Comparison of ENCODE assay signal across 18 cellular contexts in the genomic region with DNA sequence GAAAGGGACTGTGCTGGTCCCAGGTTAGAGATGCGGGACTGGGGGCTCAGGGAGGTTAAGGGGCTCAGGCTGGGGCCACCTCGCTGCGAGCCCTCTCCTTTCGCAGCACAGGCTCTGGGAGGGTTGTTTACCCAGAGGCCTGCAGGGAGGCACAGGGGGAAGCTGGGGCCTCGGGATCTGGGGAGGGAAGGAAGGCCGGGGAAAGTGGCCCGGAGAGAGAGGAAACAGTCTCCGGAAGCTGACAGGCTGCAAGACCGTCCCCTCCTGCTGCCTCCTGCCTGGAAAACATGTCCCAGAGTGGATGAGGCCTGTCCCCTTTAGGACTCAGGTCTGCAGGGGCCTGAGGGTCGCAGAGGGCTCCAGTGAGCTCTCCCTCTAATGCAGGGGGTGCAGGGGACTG. TPM values are rescaled to one million over a fixed set of nuclear protein-coding genes. Genes with fewer than 3 reads are reported as not detected.
DNase-seq lines count a peak whose midpoint lies in the region; ATAC-seq, FAIRE-seq and TF ChIP-seq lines count a peak whose summit lies in the region.
"Had no signal": no experiment of that assay in that cellular context is flagged by ENCODE, and none has a peak within 500 bp of the region (broad histone marks: within the 10 kb centered on the region; RNA-seq: fewer than 3 reads in every experiment).

No MANE protein-coding gene starts in this region.

- CTCF ChIA-PET in endothelial cell of umbilical vein (lab: Charles Lee), result interaction anchor here (0.7 to 4.6 kb wide), 10 partner anchors 8 to 383 kb away, joined by 3 to 32 read pairs (median 4); partner anchors contain the start of gene MYO7A

- peak overlapping the region; percentile 48 for H2AFZ ChIP-seq in endothelial cell of umbilical vein (ENCODE audit: low read depth, low read length)

- H3K9ac ChIP-seq in endothelial cell of umbilical vein (replicated peaks; ENCODE audit: extremely low read depth, insufficient read depth, low read length), result no peak overlapping the region

- intact Hi-C loops in Right ventricle myocardium inferior (cut with DNase I) (no loop called here), cardiac septum (cut with DNase I) (no loop called here), endothelial cell of umbilical vein (cut with micrococcal nuclease) (no loop called here), lower lobe of right lung (cut with DNase I) (no loop called here), prostate gland (cut with DNase I) (no loop called here)

- dilution Hi-C loops in endothelial cell of umbilical vein (cut with MboI; ENCODE audit: extremely low pct_ligation_motif_present, low sequenced_read_pairs), result no loop called here

- no peak overlapping the region for H3K4me3 ChIP-seq in endothelial cell of umbilical vein (replicated peaks in 1 of 3; ENCODE audit: insufficient read depth in 1 of 3, low read depth in 1 of 3, low read length in 3 of 3)
- H3K4me3 ChIP-seq in lower lobe of right lung, result no peak overlapping the region
- H3K4me3 ChIP-seq in prostate gland, result no peak overlapping the region
- H3K4me3 ChIP-seq: MG63, Peyer's patch had no signal

- H3K36me3 ChIP-seq in endothelial cell of umbilical vein (ENCODE audit: control insufficient read depth in 2 of 2, extremely low read depth in 1 of 2, insufficient read depth in 2 of 2, low read length in 2 of 2) (no peaks in the 10 kb centered on the region), lower lobe of right lung (no peaks in the 10 kb centered on the region), prostate gland (no peaks in the 10 kb centered on the region)
- H3K36me3 ChIP-seq: MG63, Peyer's patch had no signal

- BruUV-seq in endothelial cell of umbilical vein (replicated peaks; lab: Mats Ljungman, UMichigan), result no TSS peak

- peak; percentile 84 for FAIRE-seq in endothelial cell of umbilical vein (lab: Jason Lieb, UNC)

- peak overlapping the region; percentile 4 for H3K4me2 ChIP-seq in endothelial cell of umbilical vein (ENCODE audit: insufficient read depth, low read length)

- DNase-seq in Right ventricle myocardium inferior (ENCODE audit: missing footprints), result peak; percentile 68
- DNase-seq in cardiac septum (ENCODE audit: low spot score), result no peak
- peak; percentile 38 for DNase-seq in endothelial cell of umbilical vein (ENCODE audit: low read depth, low spot score)
- DNase-seq in lower lobe of right lung, result peak; percentile 19
- no peak for DNase-seq in substantia nigra (lab: John Stamatoyannopoulos, UW)
- DNase-seq in immature natural killer cell, result no peak
- DNase-seq in prostate gland (ENCODE audit: low spot score), result no peak
- DNase-seq: CD8-positive, alpha-beta memory T cell; GOT3; MG63; NCI-H1092 treated with DMSO at 0.1 percent for 48 hours; NCI-H1694; NCI-H446; NCI-H748 treated with DMSO at 0.1 percent for 48 hours; Peyer's patch; SHP77 treated with DMSO at 0.1 percent for 48 hours had no signal

- H3K4me3 Mint-ChIP-seq in immature natural killer cell, result no peak overlapping the region
- H3K4me3 Mint-ChIP-seq: CD8-positive, alpha-beta memory T cell had no signal

- no peaks in the 10 kb centered on the region for H3K79me2 ChIP-seq in endothelial cell of umbilical vein (ENCODE audit: control insufficient read depth, insufficient read depth, low read length)

- WGBS in prostate gland, result 78% methylated on average over 10 of the region's 10 CpGs

- TF ChIP-seq POLR2A in endothelial cell of umbilical vein (IDR thresholded peaks at IDR 0.05; ENCODE audit: low read depth, low read length), result no peak
- TF ChIP-seq POLR2A in prostate gland (IDR thresholded peaks at IDR 0.05), result no peak

- peaks cover 0 to 2% (median 0%) of the 10 kb centered on the region in 3 donors for H3K36me3 Mint-ChIP-seq in immature natural killer cell
- H3K36me3 Mint-ChIP-seq: CD8-positive, alpha-beta memory T cell had no signal

- H3K4me1 ChIP-seq in endothelial cell of umbilical vein (ENCODE audit: control insufficient read depth, extremely low read depth, insufficient read depth, low read length), result peaks cover 9% of the 10 kb centered on the region
- no peaks in the 10 kb centered on the region for H3K4me1 ChIP-seq in lower lobe of right lung
- no peaks in the 10 kb centered on the region for H3K4me1 ChIP-seq in prostate gland (replicated peaks)
- H3K4me1 ChIP-seq: Peyer's patch had no signal

- H3K9me1 ChIP-seq in endothelial cell of umbilical vein (replicated peaks; ENCODE audit: control insufficient read depth, extremely low read depth, insufficient read depth, low read length), result no peaks in the 10 kb centered on the region

- ATAC-seq in Right ventricle myocardium inferior (no peak), lower lobe of right lung (no peak), HG03196 (IDR thresholded peaks at IDR 0.05; ENCODE audit: unreplicated experiment) (no peak)

- no peaks in the 10 kb centered on the region for H4K20me1 ChIP-seq in endothelial cell of umbilical vein (replicated peaks; ENCODE audit: control insufficient read depth, extremely low read depth, insufficient read depth, low read length)

- H3K9me3 ChIP-seq in endothelial cell of umbilical vein (replicated peaks; ENCODE audit: control insufficient read depth, insufficient read depth, low read length), result no peaks in the 10 kb centered on the region
- no peaks in the 10 kb centered on the region for H3K9me3 ChIP-seq in lower lobe of right lung
- no peaks in the 10 kb centered on the region for H3K9me3 ChIP-seq in prostate gland
- H3K9me3 ChIP-seq: MG63, Peyer's patch had no signal

- H3K27me3 ChIP-seq in endothelial cell of umbilical vein (ENCODE audit: control insufficient read depth in 2 of 2, insufficient read depth in 2 of 2, low read length in 2 of 2) (no peaks in the 10 kb centered on the region), lower lobe of right lung (ENCODE audit: low read depth) (no peaks in the 10 kb centered on the region), prostate gland (replicated peaks; ENCODE audit: insufficient read depth) (no peaks in the 10 kb centered on the region)
- H3K27me3 ChIP-seq: MG63, Peyer's patch had no signal

- no peaks in the 10 kb centered on the region for H3K4me1 Mint-ChIP-seq in immature natural killer cell
- H3K4me1 Mint-ChIP-seq: CD8-positive, alpha-beta memory T cell had no signal

- H3K27ac ChIP-seq in endothelial cell of umbilical vein (ENCODE audit: insufficient read depth, low read depth, low read length) (no peak overlapping the region), lower lobe of right lung (no peak overlapping the region), substantia nigra (ENCODE audit: low read depth, low read length, poor library complexity, severe bottlenecking) (no peak overlapping the region), prostate gland (no peak overlapping the region)
- H3K27ac ChIP-seq: 22Rv1, Peyer's patch had no signal

- peaks cover 0 to 1% (median 0%) of the 10 kb centered on the region in 6 donors for H3K9me3 Mint-ChIP-seq in immature natural killer cell
- H3K9me3 Mint-ChIP-seq: CD8-positive, alpha-beta memory T cell had no signal

- H3K27ac Mint-ChIP-seq in immature natural killer cell, result no peak overlapping the region
- H3K27ac Mint-ChIP-seq: CD8-positive, alpha-beta memory T cell had no signal

- peaks cover 2% of the 10 kb centered on the region in 3 donors for H3K27me3 Mint-ChIP-seq in immature natural killer cell (ENCODE audit: low read depth in 3 of 3)

- TF ChIP-seq CTCF in endothelial cell of umbilical vein (IDR thresholded peaks at IDR 0.05; ENCODE audit: extremely low read depth in 1 of 2, insufficient read depth in 1 of 2, low read depth in 1 of 2, low read length in 2 of 2) (no peak), lower lobe of right lung (IDR thresholded peaks at IDR 0.05) (no peak), prostate gland (IDR thresholded peaks at IDR 0.05) (no peak)

- POLR2A ChIA-PET in endothelial cell of umbilical vein (lab: Charles Lee), result no interaction called here

TF ChIP-seq in endothelial cell of umbilical vein, 7 proteins besides CTCF, POLR2A, EP300 and RAD21:
- TF ChIP-seq EZH2 (IDR thresholded peaks at IDR 0.05; ENCODE audit: borderline replicate concordance, low read depth, low read length, severe bottlenecking) (no peak), JUN (IDR thresholded peaks at IDR 0.05; ENCODE audit: borderline replicate concordance, insufficient read depth, insufficient read length, low read depth) (no peak), GATA2 (IDR thresholded peaks at IDR 0.05; ENCODE audit: insufficient read depth, insufficient read length, low read depth, low read length) (no peak), MYC (IDR thresholded peaks at IDR 0.05; ENCODE audit: low read depth, low read length) (no peak), POLR2AphosphoS5 (IDR thresholded peaks at IDR 0.05; ENCODE audit: insufficient read depth, low read depth, low read length) (no peak)
- TF ChIP-seq, protein P1, sequence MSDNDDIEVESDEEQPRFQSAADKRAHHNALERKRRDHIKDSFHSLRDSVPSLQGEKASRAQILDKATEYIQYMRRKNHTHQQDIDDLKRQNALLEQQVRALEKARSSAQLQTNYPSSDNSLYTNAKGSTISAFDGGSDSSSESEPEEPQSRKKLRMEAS (IDR thresholded peaks at IDR 0.05; ENCODE audit: insufficient read depth, insufficient read length), result no peak
TF ChIP-seq in endothelial cell of umbilical vein: peak in this region for 0.

RNA-seq across cellular contexts. Expression of gene MYO7A, which starts 45.4 kb away (rescaled TPM):
- total RNA-seq in Right ventricle myocardium inferior (7.0 TPM), cardiac septum (3.0 TPM), endothelial cell of umbilical vein (1.4 and 3.6 TPM in 2 replicates), lower lobe of right lung (5.5 TPM), prostate gland (100 to 1,000 TPM in 1 of 2 donors, 1 to 10 TPM in 1; 3.1 to 102 TPM)
- polyA plus RNA-seq in endothelial cell of umbilical vein (1.1 and 1.3 TPM in 2 replicates), immature natural killer cell (under 1 TPM in 2 of 3 donors, not detected in 1; 0.21 to 0.45 TPM)
- 0.94 and 0.96 TPM in 2 replicates for polyA plus RNA-seq in endothelial cell of umbilical vein (2011; cell fraction: cytosol; rRNA removed)
- polyA plus RNA-seq in endothelial cell of umbilical vein (2011; cell fraction: nucleus; rRNA removed), result 3.6 and 4.3 TPM in 2 replicates
- 0.20 and 0.29 TPM in 2 replicates for polyA plus RNA-seq in endothelial cell of umbilical vein (2012)
- 1.0 and 1.3 TPM in 2 replicates for polyA minus RNA-seq in endothelial cell of umbilical vein
- not detected for polyA minus RNA-seq in endothelial cell of umbilical vein (2011; cell fraction: cytosol; rRNA and poly(A)+ RNA removed)
- 1.4 and 1.9 TPM in 2 replicates for polyA minus RNA-seq in endothelial cell of umbilical vein (2011; cell fraction: nucleus; rRNA and poly(A)+ RNA removed)

Comparison
In these comparisons a context has a peak if more than half of its experiments do, and no peak if none do; other contexts are left out.
1. DNase-seq: peak in Right ventricle myocardium inferior (single experiment), endothelial cell of umbilical vein (single experiment) and lower lobe of right lung (single experiment); none in cardiac septum (single experiment), substantia nigra (0 of 49), immature natural killer cell (0 of 3) and prostate gland (single experiment).